8 cellular contexts compared by ENCODE assay signal in genomic region chr6:163413345-163414116, GRCh38. TPM values are rescaled to one million over a fixed set of nuclear protein-coding genes. Genes with fewer than 3 reads are reported as not detected.
DNase-seq lines count a peak whose midpoint lies in the region; ATAC-seq and TF ChIP-seq lines count a peak whose summit lies in the region.

No MANE protein-coding gene starts in this region.

- no peaks in the 10 kb centered on the region for H3K9me3 Mint-ChIP-seq in Calu3 (ENCODE audit: low read depth, unreplicated experiment)
- no peaks in the 10 kb centered on the region for H3K9me3 Mint-ChIP-seq in nephron

- peaks cover 14% of the 10 kb centered on the region for H3K4me1 Mint-ChIP-seq in Calu3 (ENCODE audit: low read depth, unreplicated experiment)
- H3K4me1 Mint-ChIP-seq in nephron, result peaks cover 18% of the 10 kb centered on the region

- H3K4me3 Mint-ChIP-seq in Calu3 (ENCODE audit: low read depth, unreplicated experiment) (peak overlapping the region; percentile 83), nephron (peak overlapping the region; percentile 88 to 92 (median 92))

- H3K4me3 ChIP-seq in fibroblast of the aortic adventitia (ENCODE audit: low read depth, low read length), result peak overlapping the region; percentile 79

- no peak for TF ChIP-seq CTCF in Calu3 (IDR thresholded peaks at IDR 0.05; ENCODE audit: unreplicated experiment)
- TF ChIP-seq CTCF in fibroblast of the aortic adventitia (IDR thresholded peaks at IDR 0.05; ENCODE audit: insufficient read depth, low read length), result no peak
- no peak for TF ChIP-seq CTCF in nephron (IDR thresholded peaks at IDR 0.05; ENCODE audit: unreplicated experiment in 3 of 3)

- no peaks in the 10 kb centered on the region for H3K27me3 Mint-ChIP-seq in Calu3 (ENCODE audit: unreplicated experiment)
- H3K27me3 Mint-ChIP-seq in nephron (ENCODE audit: low read depth), result no peaks in the 10 kb centered on the region

- CTCF ChIA-PET in Calu3 (lab: Charles Lee), result interaction anchor here (2.7 kb wide), 1 partner anchor 13 kb away, joined by 6 read pairs; no protein-coding TSS in a partner anchor

- peaks cover 58% of the 10 kb centered on the region for H3K36me3 Mint-ChIP-seq in Calu3 (ENCODE audit: insufficient read depth, unreplicated experiment)
- peaks cover 11% of the 10 kb centered on the region for H3K36me3 Mint-ChIP-seq in nephron (ENCODE audit: low read depth)

- peak; percentile 48 for ATAC-seq in GM19455 (IDR thresholded peaks at IDR 0.05; ENCODE audit: unreplicated experiment)
- peak; percentile 40 for ATAC-seq in HG03571 (IDR thresholded peaks at IDR 0.05; ENCODE audit: unreplicated experiment)

- H3K27ac Mint-ChIP-seq in Calu3 (ENCODE audit: unreplicated experiment) (peak overlapping the region; percentile 99), nephron (peak overlapping the region; percentile 94 to 99 (median 97))

- intact Hi-C loops in Calu3 (cut with micrococcal nuclease; ENCODE audit: unreplicated experiment), result loop anchor here (2.0 kb wide), 2 partner anchors 21 to 89 kb away; no protein-coding TSS in a partner anchor

- BruUV-seq in Calu3 (replicated peaks; lab: Mats Ljungman, UMichigan), result no TSS peak

- peak; percentile 92 for DNase-seq in Calu3
- DNase-seq in RPMI7951 (ENCODE audit: low read depth), result peak; percentile 88
- DNase-seq in activated effector memory CD4-positive, alpha-beta T cell treated with anti-CD3 and anti-CD28 coated beads, Interleukin-2, amount 50 U/mL, for 16 hours, result peak; percentile 96
- DNase-seq in fibroblast of the aortic adventitia (ENCODE audit: low read depth), result peak; percentile 93
- peak; percentile 81 for DNase-seq in stimulated activated naive CD4-positive, alpha-beta T cell treated with Interleukin-2 at 50 U/mL for 16 hours (lab: John Stamatoyannopoulos, UW)

RNA-seq across cellular contexts. Expression of gene QKI, which starts 1.0 kb away (rescaled TPM):
- total RNA-seq in Calu3 (2022) (94.1 and 131 TPM in 2 replicates), fibroblast of the aortic adventitia (ENCODE audit: low replicate concordance) (125 and 145 TPM in 2 replicates)
- total RNA-seq in RPMI7951 (2014; rRNA removed; shearing (Covaris generic)), result 147 and 192 TPM in 2 replicates

Comparison
In these comparisons a context has a peak if more than half of its experiments do, and no peak if none do; other contexts are left out.
1. Peak in every context shown above with its lines: DNase-seq, ATAC-seq and H3K4me3 ChIP-seq.